Comparison of ENCODE assay signal across 7 cellular contexts in genomic region chr20:31547720-31548298, GRCh38. TPM values are rescaled to one million over a fixed set of nuclear protein-coding genes. Genes with fewer than 3 reads are reported as not detected.
A peak's percentile ranks its signal among the peaks of the same experiment; 100 is the strongest.
DNase-seq lines count a peak whose midpoint lies in the region; ATAC-seq lines count a peak whose summit lies in the region.

No MANE protein-coding gene starts in this region.

- H3K4me1 ChIP-seq in HUES64 (ENCODE audit: insufficient read depth, low read length): no peaks in the 10 kb centered on the region

- H3K4me3 Mint-ChIP-seq in activated naive CD8-positive, alpha-beta T cell: peak overlapping the region; percentile 96
- peak overlapping the region; percentile 95 to 97 (median 97) for H3K4me3 Mint-ChIP-seq in immature natural killer cell
- peak overlapping the region; percentile 93 to 94 for H3K4me3 Mint-ChIP-seq in stimulated activated naive CD8-positive, alpha-beta T cell treated with anti-CD3 and anti-CD28 coated beads, Interleukin-15, amount 100 ng/mL, for 72 hours

- peak overlapping the region; percentile 89 for H3K9ac ChIP-seq in HUES64 (ENCODE audit: low read depth, low read length)

- no peak for ATAC-seq in stimulated activated naive CD8-positive, alpha-beta T cell treated with anti-CD3 and anti-CD28 coated beads, Interleukin-15, amount 100 ng/mL, for 72 hours
- ATAC-seq in GM21390 (IDR thresholded peaks at IDR 0.05; ENCODE audit: unreplicated experiment) (no peak), HG02884 (IDR thresholded peaks at IDR 0.05; ENCODE audit: unreplicated experiment) (no peak)

- H3K27ac ChIP-seq in HUES64 (ENCODE audit: low read depth, low read length): peak overlapping the region; percentile 19; the same call in 1 of the 2 replicates

- H3K36me3 ChIP-seq in HUES64 (ENCODE audit: insufficient read depth, low read length): peaks cover 69% of the 10 kb centered on the region

- H3K36me3 Mint-ChIP-seq in activated naive CD8-positive, alpha-beta T cell: peaks cover 5% of the 10 kb centered on the region
- H3K36me3 Mint-ChIP-seq in immature natural killer cell: peaks cover 0 to 28% (median 4%) of the 10 kb centered on the region in 3 donors

- H3K27me3 Mint-ChIP-seq in activated naive CD8-positive, alpha-beta T cell: no peaks in the 10 kb centered on the region
- H3K27me3 Mint-ChIP-seq in immature natural killer cell (ENCODE audit: low read depth in 3 of 3): peaks cover 0 to 10% (median 8%) of the 10 kb centered on the region in 3 donors
- no peaks in the 10 kb centered on the region for H3K27me3 Mint-ChIP-seq in stimulated activated naive CD8-positive, alpha-beta T cell treated with anti-CD3 and anti-CD28 coated beads, Interleukin-15, amount 100 ng/mL, for 72 hours

- H3K9me3 ChIP-seq in HUES64 (ENCODE audit: insufficient read depth, low read depth, low read length): no peaks in the 10 kb centered on the region

- H3K4me3 ChIP-seq in HUES64 (ENCODE audit: low read length): peak overlapping the region; percentile 69

- peak overlapping the region; percentile 97 for H3K27ac Mint-ChIP-seq in activated naive CD8-positive, alpha-beta T cell
- H3K27ac Mint-ChIP-seq in immature natural killer cell: peak overlapping the region; percentile 98 to 99 (median 99)
- H3K27ac Mint-ChIP-seq in stimulated activated naive CD8-positive, alpha-beta T cell treated with anti-CD3 and anti-CD28 coated beads, Interleukin-15, amount 100 ng/mL, for 72 hours: peak overlapping the region; percentile 93 to 96

- peaks cover 17% of the 10 kb centered on the region for H3K4me1 Mint-ChIP-seq in activated naive CD8-positive, alpha-beta T cell (ENCODE audit: low read depth)
- H3K4me1 Mint-ChIP-seq in immature natural killer cell: peaks cover 39 to 41% of the 10 kb centered on the region in 2 donors
- H3K4me1 Mint-ChIP-seq in stimulated activated naive CD8-positive, alpha-beta T cell treated with anti-CD3 and anti-CD28 coated beads, Interleukin-15, amount 100 ng/mL, for 72 hours: peaks cover 27% of the 10 kb centered on the region

- no peaks in the 10 kb centered on the region for H3K9me3 Mint-ChIP-seq in activated naive CD8-positive, alpha-beta T cell (ENCODE audit: low read depth)
- H3K9me3 Mint-ChIP-seq in immature natural killer cell: no peaks in the 10 kb centered on the region
- no peaks in the 10 kb centered on the region for H3K9me3 Mint-ChIP-seq in stimulated activated naive CD8-positive, alpha-beta T cell treated with anti-CD3 and anti-CD28 coated beads, Interleukin-15, amount 100 ng/mL, for 72 hours

- DNase-seq in immature natural killer cell: no peak
- DNase-seq in stimulated activated naive CD8-positive, alpha-beta T cell treated with anti-CD3 and anti-CD28 coated beads, Interleukin-15, amount 100 ng/mL, for 72 hours: no peak
- no peak for DNase-seq in NOMO-1 treated with dmso at 0.1 percent for 144 hours (lab: John Stamatoyannopoulos, UW; ENCODE audit: unreplicated experiment)

- 64% methylated on average over 6 of the region's 6 CpGs for WGBS in HUES64

- H3K27me3 ChIP-seq in HUES64 (ENCODE audit: insufficient read depth, low read length): no peaks in the 10 kb centered on the region

RNA-seq across cellular contexts. Expression of gene HM13, which starts 33.6 kb away (rescaled TPM):
- polyA plus RNA-seq in HUES64 (2013, experiment 1 of 2): 88.7 TPM
- 72.9 TPM for polyA plus RNA-seq in HUES64 (2013, experiment 2 of 2)
- 100 to 1,000 TPM; 112 to 167 (median 152) TPM for polyA plus RNA-seq in immature natural killer cell

RNA-seq across cellular contexts. Expression of gene ID1, which starts 57.3 kb away (rescaled TPM):
- polyA plus RNA-seq in HUES64 (2013, experiment 1 of 2): 115 TPM
- polyA plus RNA-seq in HUES64 (2013, experiment 2 of 2): 95.7 TPM
- polyA plus RNA-seq in immature natural killer cell: 1 to 10 TPM; 1.4 to 4.2 (median 1.9) TPM
